ENCODE assay signal across 8 cellular contexts in genomic region chr15:84653584-84653909, GRCh38. TPM values are rescaled to one million over a fixed set of nuclear protein-coding genes. Genes with fewer than 3 reads are reported as not detected.
DNase-seq lines count a peak whose midpoint lies in the region; ATAC-seq, FAIRE-seq and TF ChIP-seq lines count a peak whose summit lies in the region.

No MANE protein-coding gene starts in this region.

- H3K9ac ChIP-seq in HepG2 (ENCODE audit: insufficient read depth, low read depth, low read length): peak overlapping the region; percentile 88

- peak overlapping the region; percentile 93 for H3K4me3 Mint-ChIP-seq in activated CD8-positive, alpha-beta memory T cell treated with anti-CD3 and anti-CD28 coated beads, Interleukin-2, amount 10 ng/mL, durations not matched to agents 7 days and 5 days
- peak overlapping the region; percentile 95 for H3K4me3 Mint-ChIP-seq in activated naive CD8-positive, alpha-beta T cell treated with anti-CD3 and anti-CD28 coated beads, Interleukin-2, amount 50 U/mL, for 24 hours

- CTCF ChIA-PET in activated CD8-positive, alpha-beta memory T cell treated with anti-CD3 and anti-CD28 coated beads, Interleukin-2, amount 10 ng/mL, durations not matched to agents 7 days and 5 days (lab: Charles Lee): interaction anchor here (0.7 to 6.3 kb wide), 20 partner anchors 9 to 275 kb away, joined by 3 to 38 read pairs (median 5); partner anchors contain the start of genes SEC11A and ZNF592
- CTCF ChIA-PET in HepG2 (lab: Yijun Ruan, JAX; ENCODE audit: low intra/inter-chr PET ratio, low total read pairs) (interaction anchor here (1.6 to 1.7 kb wide), 2 partner anchors 54 to 274 kb away, joined by 4 to 6 read pairs; no protein-coding TSS in a partner anchor), HEK293T (lab: Yijun Ruan, JAX) (interaction anchor here (0.6 to 1.0 kb wide), 2 partner anchors 19 to 50 kb away, joined by 3 read pairs; no protein-coding TSS in a partner anchor)

- H2AFZ ChIP-seq in HepG2 (ENCODE audit: low read length): no peak overlapping the region

- H3K36me3 ChIP-seq in HepG2 (replicated peaks in 1 of 2; ENCODE audit: control insufficient read depth in 1 of 2, insufficient read depth in 2 of 2, low read length in 2 of 2): peaks cover 5 to 14% of the 10 kb centered on the region in 2 experiments
- peaks cover 8 to 20% of the 10 kb centered on the region in 2 donors for H3K36me3 ChIP-seq in thyroid gland

- peak overlapping the region; percentile 92 for H3K27ac Mint-ChIP-seq in activated CD8-positive, alpha-beta memory T cell treated with anti-CD3 and anti-CD28 coated beads, Interleukin-2, amount 10 ng/mL, durations not matched to agents 7 days and 5 days
- peak overlapping the region; percentile 95 for H3K27ac Mint-ChIP-seq in activated naive CD8-positive, alpha-beta T cell treated with anti-CD3 and anti-CD28 coated beads, Interleukin-2, amount 50 U/mL, for 24 hours

- no peak for ATAC-seq in activated CD8-positive, alpha-beta memory T cell treated with anti-CD3 and anti-CD28 coated beads, Interleukin-2, amount 10 ng/mL, durations not matched to agents 7 days and 5 days
- no peak for ATAC-seq in activated naive CD8-positive, alpha-beta T cell treated with anti-CD3 and anti-CD28 coated beads, Interleukin-2, amount 50 U/mL, for 24 hours
- ATAC-seq in HepG2: no peak
- ATAC-seq in GM21381 (IDR thresholded peaks at IDR 0.05; ENCODE audit: unreplicated experiment): no peak

- no peak for TF ChIP-seq EP300 in HepG2 (IDR thresholded peaks at IDR 0.05; ENCODE audit: low read depth in 2 of 2, low read length in 2 of 2)
- TF ChIP-seq EP300 in HepG2 (CRISPR knock-in tag; IDR thresholded peaks at IDR 0.05; ENCODE audit: borderline replicate concordance): no peak

- WGBS in HepG2 (ENCODE audit: low lambda C conversion rate): 0% methylated on average over 3 of the region's 7 CpGs
- 7 to 24% methylated on average over 6 to 7 of the region's 7 CpGs for WGBS in thyroid gland, 2 donors

- H3K4me1 Mint-ChIP-seq in activated CD8-positive, alpha-beta memory T cell treated with anti-CD3 and anti-CD28 coated beads, Interleukin-2, amount 10 ng/mL, durations not matched to agents 7 days and 5 days: peaks cover 43% of the 10 kb centered on the region
- H3K4me1 Mint-ChIP-seq in activated naive CD8-positive, alpha-beta T cell treated with anti-CD3 and anti-CD28 coated beads, Interleukin-2, amount 50 U/mL, for 24 hours: peaks cover 48% of the 10 kb centered on the region

- intact Hi-C loops in HepG2 (cut with micrococcal nuclease; ENCODE audit: unreplicated experiment): loop anchor here (10.0 kb wide), 1 partner anchor 161 kb away; the partner anchor contains the start of gene ALPK3
- intact Hi-C loops in thyroid gland (cut with DNase I): loop anchor here (10.0 kb wide), 1 partner anchor 91 kb away; the partner anchor contains the start of gene ZNF592

- peaks cover 17% of the 10 kb centered on the region for H3K36me3 Mint-ChIP-seq in activated CD8-positive, alpha-beta memory T cell treated with anti-CD3 and anti-CD28 coated beads, Interleukin-2, amount 10 ng/mL, durations not matched to agents 7 days and 5 days
- H3K36me3 Mint-ChIP-seq in activated naive CD8-positive, alpha-beta T cell treated with anti-CD3 and anti-CD28 coated beads, Interleukin-2, amount 50 U/mL, for 24 hours (ENCODE audit: low read depth): peaks cover 17% of the 10 kb centered on the region

- no peak for TF ChIP-seq CTCF in HepG2 (CRISPR knock-in tag; IDR thresholded peaks at IDR 0.05)
- no peak for TF ChIP-seq CTCF in thyroid gland (IDR thresholded peaks at IDR 0.05)

- H3K4me2 ChIP-seq in HepG2 (ENCODE audit: low read depth, low read length): peak overlapping the region; percentile 100

- BruUV-seq in HepG2 (replicated peaks; lab: Mats Ljungman, UMichigan): TSS peak; percentile 84

- H3K4me1 ChIP-seq in HepG2 (ENCODE audit: insufficient read depth, low read length): peaks cover 57% of the 10 kb centered on the region
- H3K4me1 ChIP-seq in thyroid gland: peaks cover 18 to 35% of the 10 kb centered on the region in 2 donors

- no peaks in the 10 kb centered on the region for H3K9me3 Mint-ChIP-seq in activated CD8-positive, alpha-beta memory T cell treated with anti-CD3 and anti-CD28 coated beads, Interleukin-2, amount 10 ng/mL, durations not matched to agents 7 days and 5 days (ENCODE audit: low read depth)
- no peaks in the 10 kb centered on the region for H3K9me3 Mint-ChIP-seq in activated naive CD8-positive, alpha-beta T cell treated with anti-CD3 and anti-CD28 coated beads, Interleukin-2, amount 50 U/mL, for 24 hours

- no peaks in the 10 kb centered on the region for H3K27me3 Mint-ChIP-seq in activated CD8-positive, alpha-beta memory T cell treated with anti-CD3 and anti-CD28 coated beads, Interleukin-2, amount 10 ng/mL, durations not matched to agents 7 days and 5 days
- no peaks in the 10 kb centered on the region for H3K27me3 Mint-ChIP-seq in activated naive CD8-positive, alpha-beta T cell treated with anti-CD3 and anti-CD28 coated beads, Interleukin-2, amount 50 U/mL, for 24 hours

- POLR2A ChIA-PET in HepG2 (lab: Yijun Ruan, JAX): interaction anchor here (1.0 to 6.7 kb wide), 14 partner anchors 10 to 95 kb away, joined by 3 to 47 read pairs (median 6); partner anchors contain the start of genes SEC11A, ZNF592 and ZSCAN2
- POLR2A ChIA-PET in HEK293T (lab: Yijun Ruan, JAX): interaction anchor here (0.8 to 5.3 kb wide), 12 partner anchors 9 to 225 kb away, joined by 3 to 45 read pairs (median 5); partner anchors contain the start of gene SEC11A

- in situ Hi-C loops in HepG2 (cut with HindIII; ENCODE audit: extremely low pct_ligation_motif_present, low pct_unique_long_range_greater_than_20kb): loop anchor here (10.0 kb wide), 1 partner anchor 271 kb away; no protein-coding TSS in a partner anchor

- H3K27ac ChIP-seq in HepG2 (ENCODE audit: extremely low read length, insufficient read depth, low read length) (peak overlapping the region; percentile 83), thyroid gland (peak overlapping the region; percentile 62 to 88 (median 83))

- peak; percentile 45 for DNase-seq in activated CD8-positive, alpha-beta memory T cell treated with anti-CD3 and anti-CD28 coated beads, Interleukin-2, amount 10 ng/mL, durations not matched to agents 7 days and 5 days
- no peak for DNase-seq in activated CD8-positive, alpha-beta memory T cell treated with anti-CD3 and anti-CD28 coated beads for 24 hours
- no peak for DNase-seq in activated naive CD8-positive, alpha-beta T cell treated with anti-CD3 and anti-CD28 coated beads, Interleukin-2, amount 50 U/mL, for 24 hours
- DNase-seq in HepG2 (ENCODE audit: low spot score) (no peak), thyroid gland (peak in 1 of 2 donors; percentile 22), HEK293T (ENCODE audit: extremely low spot score) (no peak)
- no peak for DNase-seq in stimulated activated CD4-positive, alpha-beta T cell treated with anti-CD3 and anti-CD28 coated beads, Interleukin-2, amount 100 ng/mL, for 24 hours

- H3K27me3 ChIP-seq in HepG2 (ENCODE audit: control insufficient read depth in 1 of 2, insufficient read depth in 2 of 2, low read length in 2 of 2) (no peaks in the 10 kb centered on the region; a peak in 1 of 5 replicates), thyroid gland (no peaks in the 10 kb centered on the region)

- H3K9me3 ChIP-seq in HepG2 (ENCODE audit: low read length) (no peaks in the 10 kb centered on the region), thyroid gland (no peaks in the 10 kb centered on the region)

- TF ChIP-seq RAD21 in HepG2 (CRISPR knock-in tag; IDR thresholded peaks at IDR 0.05): no peak

- no peak for FAIRE-seq in HepG2 (lab: Jason Lieb, UNC)

- H3K4me3 ChIP-seq in HepG2 (replicated peaks in 1 of 3; ENCODE audit: insufficient read depth in 1 of 3, low read depth in 2 of 3, low read length in 3 of 3) (peak overlapping the region; percentile 74 to 89 (median 85)), thyroid gland (replicated peaks in 1 of 3) (peak overlapping the region; percentile 77 to 94 (median 80))

- H4K20me1 ChIP-seq in HepG2 (ENCODE audit: insufficient read depth, low read length): no peaks in the 10 kb centered on the region

- TF ChIP-seq POLR2A in HepG2 (IDR thresholded peaks at IDR 0.05; ENCODE audit: insufficient read depth in 1 of 2, low read depth in 2 of 2, low read length in 2 of 2): no peak
- TF ChIP-seq POLR2A in thyroid gland (IDR thresholded peaks at IDR 0.05): no peak

- H3K79me2 ChIP-seq in HepG2 (ENCODE audit: insufficient read depth, low read length): peaks cover 15% of the 10 kb centered on the region

RNA-seq across cellular contexts. Expression of gene WDR73, which starts 0.5 kb away (rescaled TPM):
- total RNA-seq in activated CD8-positive, alpha-beta memory T cell treated with anti-CD3 and anti-CD28 coated beads, Interleukin-2, amount 10 ng/mL, durations not matched to agents 7 days and 5 days: 10 to 100 TPM; 18.4 to 19.9 TPM
- total RNA-seq in HepG2 (2016; rRNA removed; fragmentation: Illumina TruSeq; extraction: Trizol) (32.5 and 35.5 TPM in 2 replicates), thyroid gland (10 to 100 TPM; 37.5 to 63.3 (median 41.1) TPM)
- 10.8 and 11.7 TPM in 2 replicates for total RNA-seq in HepG2 (2016; cell fraction: cytosol; rRNA removed; fragmentation: Illumina TruSeq; extraction: Trizol; ENCODE audit: low read depth)
- 32.6 and 33.3 TPM in 2 replicates for total RNA-seq in HepG2 (2016; cell fraction: insoluble cytoplasmic fraction; rRNA removed; fragmentation: Illumina TruSeq; extraction: Trizol)
- 18.7 and 20.1 TPM in 2 replicates for total RNA-seq in HepG2 (2016; cell fraction: membrane; rRNA removed; fragmentation: Illumina TruSeq; extraction: Trizol)
- 31.9 and 35.3 TPM in 2 replicates for total RNA-seq in HepG2 (2016; cell fraction: nucleus; rRNA removed; fragmentation: Illumina TruSeq; extraction: Trizol)
- 20.0 and 21.9 TPM in 2 replicates for polyA plus RNA-seq in HepG2 (2011; rRNA removed)
- polyA plus RNA-seq in HepG2 (2011; cell fraction: cytosol; rRNA removed): 10.8 and 12.7 TPM in 2 replicates
- 45.9 and 52.5 TPM in 2 replicates for polyA plus RNA-seq in HepG2 (2011; cell fraction: nucleus; rRNA removed)
- polyA plus RNA-seq in HepG2 (2012): 14.1 and 15.5 TPM in 2 replicates
- 7.3 and 8.1 TPM in 2 replicates for polyA plus RNA-seq in HepG2 (2016; cell fraction: cytosol; fragmentation: Illumina TruSeq; extraction: Trizol; ENCODE audit: low read depth)
- 24.7 and 25.3 TPM in 2 replicates for polyA plus RNA-seq in HepG2 (2016; cell fraction: insoluble cytoplasmic fraction; fragmentation: Illumina TruSeq; extraction: Trizol; ENCODE audit: low read depth)
- polyA plus RNA-seq in HepG2 (2016; cell fraction: membrane; fragmentation: Illumina TruSeq; extraction: Trizol; ENCODE audit: low read depth): 13.1 and 14.1 TPM in 2 replicates
- polyA plus RNA-seq in HepG2 (2016; cell fraction: nucleus; fragmentation: Illumina TruSeq; extraction: Trizol; ENCODE audit: insufficient read depth, low read depth): 60.7 and 63.6 TPM in 2 replicates
- 23.7 and 63.4 TPM in 2 replicates for polyA minus RNA-seq in HepG2 (2011; rRNA and poly(A)+ RNA removed; ENCODE audit: low replicate concordance)
- polyA minus RNA-seq in HepG2 (2011; cell fraction: cytosol; rRNA and poly(A)+ RNA removed): 4.2 and 5.5 TPM in 2 replicates
- polyA minus RNA-seq in HepG2 (2011; cell fraction: nucleus; rRNA and poly(A)+ RNA removed): 27.8 and 29.0 TPM in 2 replicates

RNA-seq across cellular contexts. Expression of gene NMB, which starts 4.5 kb away (rescaled TPM):
- total RNA-seq in activated CD8-positive, alpha-beta memory T cell treated with anti-CD3 and anti-CD28 coated beads, Interleukin-2, amount 10 ng/mL, durations not matched to agents 7 days and 5 days: 1 to 10 TPM; 1.5 to 1.8 TPM
- total RNA-seq in HepG2 (2016; rRNA removed; fragmentation: Illumina TruSeq; extraction: Trizol) (15.5 and 25.4 TPM in 2 replicates), thyroid gland (10 to 100 TPM; 12.9 to 43.4 (median 23.5) TPM)
- total RNA-seq in HepG2 (2016; cell fraction: cytosol; rRNA removed; fragmentation: Illumina TruSeq; extraction: Trizol; ENCODE audit: low read depth): 88.1 and 117 TPM in 2 replicates
- total RNA-seq in HepG2 (2016; cell fraction: insoluble cytoplasmic fraction; rRNA removed; fragmentation: Illumina TruSeq; extraction: Trizol): 16.2 and 26.0 TPM in 2 replicates
- 60.2 and 72.6 TPM in 2 replicates for total RNA-seq in HepG2 (2016; cell fraction: membrane; rRNA removed; fragmentation: Illumina TruSeq; extraction: Trizol)
- 10.9 and 13.4 TPM in 2 replicates for total RNA-seq in HepG2 (2016; cell fraction: nucleus; rRNA removed; fragmentation: Illumina TruSeq; extraction: Trizol)
- polyA plus RNA-seq in HepG2 (2011; rRNA removed): 10.4 and 11.4 TPM in 2 replicates
- polyA plus RNA-seq in HepG2 (2011; cell fraction: cytosol; rRNA removed): 5.0 and 11.2 TPM in 2 replicates
- 4.2 and 5.7 TPM in 2 replicates for polyA plus RNA-seq in HepG2 (2011; cell fraction: nucleus; rRNA removed)
- 5.3 and 6.5 TPM in 2 replicates for polyA plus RNA-seq in HepG2 (2012)
- 114 and 137 TPM in 2 replicates for polyA plus RNA-seq in HepG2 (2016; cell fraction: cytosol; fragmentation: Illumina TruSeq; extraction: Trizol; ENCODE audit: low read depth)
- polyA plus RNA-seq in HepG2 (2016; cell fraction: insoluble cytoplasmic fraction; fragmentation: Illumina TruSeq; extraction: Trizol; ENCODE audit: low read depth): 13.5 and 14.0 TPM in 2 replicates
- 57.5 and 62.3 TPM in 2 replicates for polyA plus RNA-seq in HepG2 (2016; cell fraction: membrane; fragmentation: Illumina TruSeq; extraction: Trizol; ENCODE audit: low read depth)
- polyA plus RNA-seq in HepG2 (2016; cell fraction: nucleus; fragmentation: Illumina TruSeq; extraction: Trizol; ENCODE audit: insufficient read depth, low read depth): 20.7 and 22.2 TPM in 2 replicates
- polyA minus RNA-seq in HepG2 (2011; rRNA and poly(A)+ RNA removed; ENCODE audit: low replicate concordance): 3.7 TPM in 1 of 2 replicates, not detected in the other
- 1.3 and 2.9 TPM in 2 replicates for polyA minus RNA-seq in HepG2 (2011; cell fraction: cytosol; rRNA and poly(A)+ RNA removed)
- 1.1 and 1.2 TPM in 2 replicates for polyA minus RNA-seq in HepG2 (2011; cell fraction: nucleus; rRNA and poly(A)+ RNA removed)

RNA-seq across cellular contexts. Expression of gene ZSCAN2, which starts 52.7 kb away (rescaled TPM):
- total RNA-seq in activated CD8-positive, alpha-beta memory T cell treated with anti-CD3 and anti-CD28 coated beads, Interleukin-2, amount 10 ng/mL, durations not matched to agents 7 days and 5 days: 10 to 100 TPM in 1 of 2 experiments, 1 to 10 TPM in 1; 8.6 to 12.9 TPM
- 21.5 and 23.7 TPM in 2 replicates for total RNA-seq in HepG2 (2016; rRNA removed; fragmentation: Illumina TruSeq; extraction: Trizol)
- total RNA-seq in HepG2 (2016; cell fraction: cytosol; rRNA removed; fragmentation: Illumina TruSeq; extraction: Trizol; ENCODE audit: low read depth): 5.3 and 7.3 TPM in 2 replicates
- total RNA-seq in HepG2 (2016; cell fraction: insoluble cytoplasmic fraction; rRNA removed; fragmentation: Illumina TruSeq; extraction: Trizol): 24.0 and 25.1 TPM in 2 replicates
- 11.5 and 12.3 TPM in 2 replicates for total RNA-seq in HepG2 (2016; cell fraction: membrane; rRNA removed; fragmentation: Illumina TruSeq; extraction: Trizol)
- 14.5 and 18.1 TPM in 2 replicates for total RNA-seq in HepG2 (2016; cell fraction: nucleus; rRNA removed; fragmentation: Illumina TruSeq; extraction: Trizol)
- 10.9 and 11.4 TPM in 2 replicates for polyA plus RNA-seq in HepG2 (2011; rRNA removed)
- 8.2 and 10.4 TPM in 2 replicates for polyA plus RNA-seq in HepG2 (2011; cell fraction: cytosol; rRNA removed)
- 9.0 and 10.7 TPM in 2 replicates for polyA plus RNA-seq in HepG2 (2011; cell fraction: nucleus; rRNA removed)
- polyA plus RNA-seq in HepG2 (2012): 7.4 and 9.0 TPM in 2 replicates
- 6.4 and 6.7 TPM in 2 replicates for polyA plus RNA-seq in HepG2 (2016; cell fraction: cytosol; fragmentation: Illumina TruSeq; extraction: Trizol; ENCODE audit: low read depth)
- 20.5 and 21.3 TPM in 2 replicates for polyA plus RNA-seq in HepG2 (2016; cell fraction: insoluble cytoplasmic fraction; fragmentation: Illumina TruSeq; extraction: Trizol; ENCODE audit: low read depth)
- polyA plus RNA-seq in HepG2 (2016; cell fraction: membrane; fragmentation: Illumina TruSeq; extraction: Trizol; ENCODE audit: low read depth): 8.9 and 9.9 TPM in 2 replicates
- 22.1 and 26.1 TPM in 2 replicates for polyA plus RNA-seq in HepG2 (2016; cell fraction: nucleus; fragmentation: Illumina TruSeq; extraction: Trizol; ENCODE audit: insufficient read depth, low read depth)
- polyA minus RNA-seq in HepG2 (2011; rRNA and poly(A)+ RNA removed; ENCODE audit: low replicate concordance): 5.9 and 16.0 TPM in 2 replicates
- 6.9 and 8.2 TPM in 2 replicates for polyA minus RNA-seq in HepG2 (2011; cell fraction: cytosol; rRNA and poly(A)+ RNA removed)
- polyA minus RNA-seq in HepG2 (2011; cell fraction: nucleus; rRNA and poly(A)+ RNA removed): 16.1 and 23.2 TPM in 2 replicates
- total RNA-seq in thyroid gland: 10 to 100 TPM in 2 of 4 donors, 1 to 10 TPM in 2; 9.1 to 22.7 (median 11.7) TPM

Comparison
In these comparisons a context has a peak if more than half of its experiments do, and no peak if none do; other contexts are left out.
1. RNA of gene NMB, which starts 4.5 kb away (total RNA-seq): 12.9 to 43.4 TPM in thyroid gland and 10.9 to 117 TPM in HepG2; 1.5 to 1.8 TPM in activated CD8-positive, alpha-beta memory T cell treated with anti-CD3 and anti-CD28 coated beads, Interleukin-2, amount 10 ng/mL, durations not matched to agents 7 days and 5 days; every median in the first group is over 4 times any median in the second.